In the genomic region with DNA sequence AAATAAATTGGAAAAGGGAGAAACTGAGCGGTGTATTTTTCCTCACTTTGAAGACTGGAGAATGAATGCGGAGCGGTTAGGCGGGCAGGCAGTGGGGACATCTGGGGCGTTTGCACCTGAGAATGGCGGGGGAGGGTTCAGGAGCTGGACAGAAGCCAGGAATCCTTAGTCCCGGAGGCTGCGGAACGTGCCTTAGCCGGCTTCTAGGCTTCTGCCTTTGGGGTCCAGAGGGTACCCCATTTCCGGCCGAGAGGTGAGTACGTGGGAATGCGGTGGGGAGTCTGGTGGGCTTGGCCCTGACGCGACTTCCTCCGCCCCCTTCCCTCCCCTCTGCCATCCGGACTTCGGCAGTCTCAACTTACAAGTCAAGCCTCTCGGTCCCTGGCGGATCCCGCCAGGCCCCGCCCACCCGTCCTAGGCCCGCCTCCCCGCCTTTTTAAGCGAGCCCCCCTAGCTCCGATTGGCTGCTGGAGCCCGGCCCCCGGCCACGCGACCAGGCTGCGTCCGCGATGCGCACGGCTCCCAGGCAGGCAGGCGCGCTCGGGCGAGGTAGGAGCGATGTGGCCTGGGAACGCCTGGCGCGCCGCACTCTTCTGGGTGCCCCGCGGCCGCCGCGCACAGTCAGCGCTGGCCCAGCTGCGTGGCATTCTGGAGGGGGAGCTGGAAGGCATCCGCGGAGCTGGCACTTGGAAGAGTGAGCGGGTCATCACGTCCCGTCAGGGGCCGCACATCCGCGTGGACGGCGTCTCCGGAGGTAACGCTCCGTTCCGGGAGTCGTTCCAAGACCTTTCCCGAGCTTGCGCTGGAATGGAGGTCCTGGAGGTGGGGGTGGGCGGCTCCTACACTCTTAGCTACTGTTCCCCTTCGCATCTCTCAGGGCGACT, we compare ENCODE assay signal across 8 cellular contexts. TPM values are rescaled to one million over a fixed set of nuclear protein-coding genes. Genes with fewer than 3 reads are reported as not detected.
A peak's percentile ranks its signal among the peaks of the same experiment; 100 is the strongest.
DNase-seq lines count a peak whose midpoint lies in the region; ATAC-seq, FAIRE-seq and TF ChIP-seq lines count a peak whose summit lies in the region.

TSS of gene GCAT (plus strand) at position 525 of the 884 bp plus-strand sequence. CDS start at position 559, 34 bp downstream.

- H3K27ac Mint-ChIP-seq in astrocyte (ENCODE audit: unreplicated experiment): peak within 1 kb of the TSS; percentile 55

- intact Hi-C loops in right cardiac atrium (cut with DNase I) (no loop called here), vagina (cut with DNase I) (no loop called here)

- H3K27me3 Mint-ChIP-seq in astrocyte (ENCODE audit: low read depth, unreplicated experiment): peaks cover 19% of the 10 kb centered on the region

- H3K36me3 ChIP-seq in astrocyte (ENCODE audit: insufficient read depth, low read length): peaks cover 2% of the 10 kb centered on the region
- H3K36me3 ChIP-seq in vagina: no peaks in the 10 kb centered on the region

- H4K20me1 ChIP-seq in astrocyte (ENCODE audit: insufficient read depth, low read length): peaks cover 16% of the 10 kb centered on the region

- peak; percentile 63; the same call in 1 of the 2 replicates for TF ChIP-seq POLR2A in GM12892 (IDR thresholded peaks at IDR 0.05; ENCODE audit: low read depth, low read length)
- TF ChIP-seq POLR2A in vagina (IDR thresholded peaks at IDR 0.05): no peak

- H3K4me1 Mint-ChIP-seq in astrocyte (ENCODE audit: low read depth, unreplicated experiment): peaks cover 6% of the 10 kb centered on the region

- H3K9me3 Mint-ChIP-seq in astrocyte (ENCODE audit: unreplicated experiment): no peaks in the 10 kb centered on the region

- H2AFZ ChIP-seq in astrocyte (ENCODE audit: low read depth, low read length): peak within 1 kb of the TSS; percentile 88

- TF ChIP-seq CTCF in astrocyte (IDR thresholded peaks at IDR 0.05; ENCODE audit: insufficient read depth, low read depth, low read length) (no peak), vagina (IDR thresholded peaks at IDR 0.05) (no peak)

- DNase-seq in GM12892 (ENCODE audit: insufficient read length) (peak; percentile 99), NCI-H1930 (lab: John Stamatoyannopoulos, UW) (peak; percentile 92 to 95), T-helper 9 cell (peak; percentile 70), astrocyte (ENCODE audit: low read depth) (peak; percentile 89), right cardiac atrium (peak; percentile 96 to 99 (median 98)), putamen (ENCODE audit: low spot score) (peak; percentile 94), vagina (ENCODE audit: extremely low spot score in 2 of 2) (peak in 1 of 2 donors; percentile 97)

- peak; percentile 99 for FAIRE-seq in GM12892 (lab: Jason Lieb, UNC)
- FAIRE-seq in astrocyte (lab: Jason Lieb, UNC): no peak

- no peaks in the 10 kb centered on the region for H3K27me3 ChIP-seq in astrocyte (ENCODE audit: insufficient read depth, low read length)
- H3K27me3 ChIP-seq in right cardiac atrium (ENCODE audit: control insufficient read depth, insufficient read depth): no peaks in the 10 kb centered on the region
- H3K27me3 ChIP-seq in vagina: no peaks in the 10 kb centered on the region

- peaks cover 3% of the 10 kb centered on the region for H3K36me3 Mint-ChIP-seq in astrocyte (ENCODE audit: low read depth, unreplicated experiment)

- H3K4me2 ChIP-seq in astrocyte (ENCODE audit: low read length): peak within 1 kb of the TSS; percentile 92

- H3K27ac ChIP-seq in astrocyte (ENCODE audit: low read depth, low read length) (peak within 1 kb of the TSS; percentile 51), right cardiac atrium (ENCODE audit: low read length) (peak within 1 kb of the TSS; percentile 19), vagina (peak within 1 kb of the TSS; percentile 92)

- H3K4me1 ChIP-seq in astrocyte (ENCODE audit: insufficient read depth, low read length): peaks cover 39% of the 10 kb centered on the region
- peaks cover 5% of the 10 kb centered on the region for H3K4me1 ChIP-seq in right cardiac atrium (ENCODE audit: control insufficient read depth, insufficient read depth, low read length)
- peaks cover 58% of the 10 kb centered on the region for H3K4me1 ChIP-seq in vagina

- H3K9ac ChIP-seq in astrocyte (ENCODE audit: low read length): peak within 1 kb of the TSS; percentile 87

- peaks cover 18% of the 10 kb centered on the region for H3K79me2 ChIP-seq in astrocyte (ENCODE audit: insufficient read depth, low read length)

- H3K4me3 Mint-ChIP-seq in astrocyte (ENCODE audit: unreplicated experiment): peak within 1 kb of the TSS; percentile 87

- H3K4me3 ChIP-seq in astrocyte (ENCODE audit: insufficient read depth, low read depth, low read length): peak within 1 kb of the TSS; percentile 76
- H3K4me3 ChIP-seq in right cardiac atrium (ENCODE audit: low read length): peak within 1 kb of the TSS; percentile 89
- H3K4me3 ChIP-seq in vagina: peak within 1 kb of the TSS; percentile 54 to 61

- ATAC-seq in HG02870 (IDR thresholded peaks at IDR 0.05; ENCODE audit: unreplicated experiment) (peak; percentile 73), right cardiac atrium (peak; percentile 92 to 93)

- under 1% methylated on average over 73 of the region's 73 CpGs for WGBS in right cardiac atrium

- no peaks in the 10 kb centered on the region for H3K9me3 ChIP-seq in astrocyte (ENCODE audit: insufficient read depth, low read depth, low read length)
- H3K9me3 ChIP-seq in right cardiac atrium (ENCODE audit: control insufficient read depth, low read length): no peaks in the 10 kb centered on the region
- H3K9me3 ChIP-seq in vagina: no peaks in the 10 kb centered on the region

RNA-seq across cellular contexts. Expression of gene GCAT, which starts in this region (rescaled TPM):
- 10.9 TPM for polyA plus RNA-seq in GM12892 (2012; ENCODE audit: missing spikeins)
- total RNA-seq in astrocyte (12.8 and 14.3 TPM in 2 replicates), right cardiac atrium (10 to 100 TPM; 10.3 to 20.2 (median 15.3) TPM), vagina (7.6 TPM)
- 19.5 TPM for polyA plus RNA-seq in right cardiac atrium

Comparison
In these comparisons a context has a peak if more than half of its experiments do, and no peak if none do; other contexts are left out.
1. H3K27ac ChIP-seq: peak in every context shown above with its lines; median percentile 92 in vagina; 51 in astrocyte; 19 in right cardiac atrium.